1 cellular context compared by ENCODE assay signal in the genomic region with DNA sequence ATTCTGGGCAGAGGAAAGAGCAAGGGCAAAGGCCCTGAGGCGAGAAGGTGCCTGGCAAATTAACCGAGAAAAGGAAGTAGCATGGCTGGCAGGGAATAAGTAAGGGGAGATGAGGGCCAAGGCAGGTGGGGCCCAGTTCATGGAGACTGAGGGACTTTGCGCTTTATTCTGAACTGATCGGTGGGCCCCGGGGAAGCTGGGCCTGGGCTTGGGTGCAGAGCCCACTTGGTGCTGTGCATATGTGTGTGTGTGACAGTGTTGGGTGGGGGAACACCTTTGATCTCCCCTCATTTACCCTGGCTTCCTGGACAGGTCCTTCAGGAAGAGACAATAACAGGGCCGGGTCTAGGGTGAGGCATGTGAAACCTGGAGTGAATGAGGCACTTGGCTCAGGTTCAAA.
TF ChIP-seq lines count a peak whose summit lies in the region.

No MANE protein-coding gene starts in this region.

TF ChIP-seq in HEK293, 187 proteins besides CTCF, POLR2A, EP300 and RAD21 (continued from another document):
- TF ChIP-seq ZNF398 (tag by site-specific recombination; IDR thresholded peaks at IDR 0.05) (no peak), ZSCAN23 (tag by site-specific recombination; IDR thresholded peaks at IDR 0.05) (no peak), SALL2 (tag by site-specific recombination; IDR thresholded peaks at IDR 0.05; ENCODE audit: borderline replicate concordance) (no peak), ZNF600 (tag by site-specific recombination; IDR thresholded peaks at IDR 0.05) (no peak), ZBTB48 (tag by site-specific recombination; IDR thresholded peaks at IDR 0.05) (0 out of 2 replicates have a peak, but pooled peaks have one; percentile 49), ZNF37A (tag by site-specific recombination; IDR thresholded peaks at IDR 0.05) (no peak), ZNF341 (tag by site-specific recombination; IDR thresholded peaks at IDR 0.05; ENCODE audit: low read depth) (no peak), REPIN1 (tag by site-specific recombination; IDR thresholded peaks at IDR 0.05; ENCODE audit: low read depth) (no peak), ZNF660 (tag by site-specific recombination; IDR thresholded peaks at IDR 0.05) (no peak), PBX3 (CRISPR knock-in tag; IDR thresholded peaks at IDR 0.05) (no peak), BCL11A (tag by site-specific recombination; IDR thresholded peaks at IDR 0.05; ENCODE audit: low read depth) (no peak), ZNF2 (tag by site-specific recombination; IDR thresholded peaks at IDR 0.05) (no peak), ZFP37 (tag by site-specific recombination; IDR thresholded peaks at IDR 0.05) (no peak), PATZ1 (tag by site-specific recombination; IDR thresholded peaks at IDR 0.05) (no peak), ZNF202 (tag by site-specific recombination; IDR thresholded peaks at IDR 0.05; ENCODE audit: borderline replicate concordance) (no peak), GLI2 (tag by site-specific recombination; IDR thresholded peaks at IDR 0.05; ENCODE audit: borderline replicate concordance, low read depth) (no peak)
- TF ChIP-seq, protein P1, sequence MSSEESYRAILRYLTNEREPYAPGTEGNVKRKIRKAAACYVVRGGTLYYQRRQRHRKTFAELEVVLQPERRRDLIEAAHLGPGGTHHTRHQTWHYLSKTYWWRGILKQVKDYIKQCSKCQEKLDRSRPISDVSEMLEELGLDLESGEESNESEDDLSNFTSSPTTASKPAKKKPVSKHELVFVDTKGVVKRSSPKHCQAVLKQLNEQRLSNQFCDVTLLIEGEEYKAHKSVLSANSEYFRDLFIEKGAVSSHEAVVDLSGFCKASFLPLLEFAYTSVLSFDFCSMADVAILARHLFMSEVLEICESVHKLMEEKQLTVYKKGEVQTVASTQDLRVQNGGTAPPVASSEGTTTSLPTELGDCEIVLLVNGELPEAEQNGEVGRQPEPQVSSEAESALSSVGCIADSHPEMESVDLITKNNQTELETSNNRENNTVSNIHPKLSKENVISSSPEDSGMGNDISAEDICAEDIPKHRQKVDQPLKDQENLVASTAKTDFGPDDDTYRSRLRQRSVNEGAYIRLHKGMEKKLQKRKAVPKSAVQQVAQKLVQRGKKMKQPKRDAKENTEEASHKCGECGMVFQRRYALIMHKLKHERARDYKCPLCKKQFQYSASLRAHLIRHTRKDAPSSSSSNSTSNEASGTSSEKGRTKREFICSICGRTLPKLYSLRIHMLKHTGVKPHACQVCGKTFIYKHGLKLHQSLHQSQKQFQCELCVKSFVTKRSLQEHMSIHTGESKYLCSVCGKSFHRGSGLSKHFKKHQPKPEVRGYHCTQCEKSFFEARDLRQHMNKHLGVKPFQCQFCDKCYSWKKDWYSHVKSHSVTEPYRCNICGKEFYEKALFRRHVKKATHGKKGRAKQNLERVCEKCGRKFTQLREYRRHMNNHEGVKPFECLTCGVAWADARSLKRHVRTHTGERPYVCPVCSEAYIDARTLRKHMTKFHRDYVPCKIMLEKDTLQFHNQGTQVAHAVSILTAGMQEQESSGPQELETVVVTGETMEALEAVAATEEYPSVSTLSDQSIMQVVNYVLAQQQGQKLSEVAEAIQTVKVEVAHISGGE (tag by site-specific recombination; conservative IDR thresholded peaks at IDR 0.05; ENCODE audit: low read depth), result no peak
- TF ChIP-seq, protein P2, sequence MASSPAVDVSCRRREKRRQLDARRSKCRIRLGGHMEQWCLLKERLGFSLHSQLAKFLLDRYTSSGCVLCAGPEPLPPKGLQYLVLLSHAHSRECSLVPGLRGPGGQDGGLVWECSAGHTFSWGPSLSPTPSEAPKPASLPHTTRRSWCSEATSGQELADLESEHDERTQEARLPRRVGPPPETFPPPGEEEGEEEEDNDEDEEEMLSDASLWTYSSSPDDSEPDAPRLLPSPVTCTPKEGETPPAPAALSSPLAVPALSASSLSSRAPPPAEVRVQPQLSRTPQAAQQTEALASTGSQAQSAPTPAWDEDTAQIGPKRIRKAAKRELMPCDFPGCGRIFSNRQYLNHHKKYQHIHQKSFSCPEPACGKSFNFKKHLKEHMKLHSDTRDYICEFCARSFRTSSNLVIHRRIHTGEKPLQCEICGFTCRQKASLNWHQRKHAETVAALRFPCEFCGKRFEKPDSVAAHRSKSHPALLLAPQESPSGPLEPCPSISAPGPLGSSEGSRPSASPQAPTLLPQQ (tag by site-specific recombination; IDR thresholded peaks at IDR 0.05), result peak; percentile 79
TF ChIP-seq in HEK293: peak in this region for 3.
